ENCODE assay signal across 8 cellular contexts in genomic region chr7:135558337-135558767, GRCh38. TPM values are rescaled to one million over a fixed set of nuclear protein-coding genes. Genes with fewer than 3 reads are reported as not detected.
DNase-seq lines count a peak whose midpoint lies in the region; ATAC-seq and TF ChIP-seq lines count a peak whose summit lies in the region.

No MANE protein-coding gene starts in this region.

- no peak overlapping the region for H3K4me3 Mint-ChIP-seq in T-cell

- in situ Hi-C loops in gastrocnemius medialis (cut with MboI; ENCODE audit: low sequenced_read_pairs in 4 of 4), result loop anchor here in 3 of 4 donors (5.0 to 10.0 kb wide), 3 partner anchors 46 to 276 kb away; partner anchors contain the start of gene CNOT4 (in 2 of the 3)

- POLR2A ChIA-PET in T-cell (lab: Charles Lee), result interaction anchor here (0.6 to 1.0 kb wide), 2 partner anchors 164 to 1109 kb away, joined by 3 to 4 read pairs; no protein-coding TSS in a partner anchor

- ATAC-seq in GM18499 (IDR thresholded peaks at IDR 0.05; ENCODE audit: insufficient read depth, unreplicated experiment) (peak; percentile 68), HG02840 (IDR thresholded peaks at IDR 0.05; ENCODE audit: low FRiP score, unreplicated experiment) (peak; percentile 57), T-cell (replicated peaks in 1 of 4) (peak; percentile 45 to 64 (median 53)), gastrocnemius medialis (peak; percentile 32 to 51)

- under 1% methylated on average over 16 of the region's 16 CpGs for WGBS in hepatocyte (ENCODE audit: low lambda C conversion rate, missing lambda C conversion rate)

- H3K9me3 ChIP-seq in hepatocyte (ENCODE audit: low read depth) (no peaks in the 10 kb centered on the region), gastrocnemius medialis (no peaks in the 10 kb centered on the region)

- intact Hi-C loops in gastrocnemius medialis (cut with DNase I; ENCODE audit: low total_unique reads), result loop anchor here (1.0 to 10.0 kb wide), 4 partner anchors 144 to 914 kb away; partner anchors contain the start of genes BPGM and WDR91

- H3K27ac Mint-ChIP-seq in T-cell, result no peak overlapping the region

- H3K9me3 Mint-ChIP-seq in T-cell, result no peaks in the 10 kb centered on the region

- H2AFZ ChIP-seq in hepatocyte, result peak overlapping the region; percentile 72

- DNase-seq in NCI-H128 (lab: John Stamatoyannopoulos, UW; ENCODE audit: unreplicated experiment) (peak; percentile 51), T-cell (peak; percentile 32 to 74 (median 54)), anterior cingulate cortex (lab: John Stamatoyannopoulos, UW) (peak in 53 of 58 donors; percentile 3 to 66 (median 31)), hepatocyte (ENCODE audit: low spot score) (peak; percentile 73), gastrocnemius medialis (peak; percentile 6 to 20), cortex of kidney (lab: John Stamatoyannopoulos, UW) (no peak)

- H3K9me2 ChIP-seq in hepatocyte (replicated peaks; ENCODE audit: insufficient read depth), result no peaks in the 10 kb centered on the region

- H3K36me3 Mint-ChIP-seq in T-cell, result peaks cover 3% of the 10 kb centered on the region

- TF ChIP-seq CTCF in hepatocyte (IDR thresholded peaks at IDR 0.05; ENCODE audit: poor library complexity) (peak; percentile 64), gastrocnemius medialis (IDR thresholded peaks at IDR 0.05 in 4 of 5, conservative IDR thresholded peaks at IDR 0.05 in 1 of 5) (peak in 3 of 5 experiments; percentile 38 to 48 (median 44))

- peaks cover 21 to 24% (median 23%) of the 10 kb centered on the region in 3 donors for H3K4me1 Mint-ChIP-seq in T-cell

- CTCF ChIA-PET in T-cell (lab: Charles Lee), result interaction anchor here (0.6 to 1.6 kb wide), 11 partner anchors 12 to 436 kb away, joined by 3 to 6 read pairs (median 3); no protein-coding TSS in a partner anchor

- TF ChIP-seq POLR2A in gastrocnemius medialis (IDR thresholded peaks at IDR 0.05), result no peak

- H3K27me3 ChIP-seq in hepatocyte (no peaks in the 10 kb centered on the region), gastrocnemius medialis (no peaks in the 10 kb centered on the region)

- H3K79me2 ChIP-seq in hepatocyte, result peaks cover 46% of the 10 kb centered on the region

- H3K27me3 Mint-ChIP-seq in T-cell, result peaks cover 0 to 4% of the 10 kb centered on the region in 2 donors

- H3K36me3 ChIP-seq in hepatocyte (replicated peaks; ENCODE audit: insufficient read depth, low read depth) (no peaks in the 10 kb centered on the region), gastrocnemius medialis (no peaks in the 10 kb centered on the region)

- H4K20me1 ChIP-seq in hepatocyte (ENCODE audit: insufficient read depth, poor library complexity, severe bottlenecking), result no peaks in the 10 kb centered on the region

- H3K27ac ChIP-seq in hepatocyte (peak overlapping the region; percentile 87), gastrocnemius medialis (peak overlapping the region; percentile 85 to 96 (median 94))

- peak overlapping the region; percentile 87 for H3K4me2 ChIP-seq in hepatocyte

- H3K4me1 ChIP-seq in hepatocyte (ENCODE audit: insufficient read depth) (peaks cover 5% of the 10 kb centered on the region), gastrocnemius medialis (peaks cover 6 to 14% of the 10 kb centered on the region in 2 donors)

- H3K4me3 ChIP-seq in hepatocyte, result peak overlapping the region; percentile 63
- peak overlapping the region; percentile 75 to 97 (median 86) for H3K4me3 ChIP-seq in gastrocnemius medialis

RNA-seq across cellular contexts. Expression of gene NUP205, which starts 0.6 kb away (rescaled TPM):
- total RNA-seq in T-cell (10 to 100 TPM; 52.4 to 63.0 (median 57.8) TPM), hepatocyte (43.4 and 44.6 TPM in 2 replicates), gastrocnemius medialis (10 to 100 TPM; 12.7 to 33.5 (median 23.6) TPM)
- 15.2 and 15.3 TPM in 2 replicates for polyA plus RNA-seq in hepatocyte

RNA-seq across cellular contexts. Expression of gene CNOT4, which starts 48.5 kb away (rescaled TPM):
- total RNA-seq in T-cell (10 to 100 TPM; 29.4 to 36.8 (median 33.7) TPM), hepatocyte (12.9 and 20.2 TPM in 2 replicates), gastrocnemius medialis (10 to 100 TPM; 25.5 to 38.1 (median 30.7) TPM)
- polyA plus RNA-seq in hepatocyte, result 10.9 and 11.8 TPM in 2 replicates
